Comparison of ENCODE assay signal across 2 cellular contexts in genomic region chr1:217135987-217136894, GRCh38.
TF ChIP-seq lines count a peak whose summit lies in the region.

No MANE protein-coding gene starts in this region.

TF ChIP-seq in SK-N-SH treated with all-trans-retinoic acid at 6 μM for 48 hours, 23 proteins besides CTCF, POLR2A, EP300 and RAD21 (continued from another document):
- TF ChIP-seq PATZ1 (CRISPR knock-in tag; IDR thresholded peaks at IDR 0.05; ENCODE audit: borderline replicate concordance) (no peak), ZFP30 (CRISPR knock-in tag; IDR thresholded peaks at IDR 0.05) (no peak), ZFP3 (CRISPR knock-in tag; IDR thresholded peaks at IDR 0.05) (no peak), GLIS3 (CRISPR knock-in tag; IDR thresholded peaks at IDR 0.05) (no peak), ZC3H10 (CRISPR knock-in tag; IDR thresholded peaks at IDR 0.05) (no peak), CSRNP3 (CRISPR knock-in tag; IDR thresholded peaks at IDR 0.05) (no peak), SNAI2 (CRISPR knock-in tag; IDR thresholded peaks at IDR 0.05) (no peak), BACH2 (CRISPR knock-in tag; IDR thresholded peaks at IDR 0.05; ENCODE audit: borderline replicate concordance) (no peak), RARB (CRISPR knock-in tag; IDR thresholded peaks at IDR 0.05) (no peak), ISL1 (CRISPR knock-in tag; IDR thresholded peaks at IDR 0.05) (no peak), CREB5 (CRISPR knock-in tag; IDR thresholded peaks at IDR 0.05; ENCODE audit: low read depth) (no peak), TSHZ2 (CRISPR knock-in tag; IDR thresholded peaks at IDR 0.05) (no peak), ARNTL (CRISPR knock-in tag; IDR thresholded peaks at IDR 0.05; ENCODE audit: borderline replicate concordance, low read depth) (no peak), OSR1 (CRISPR knock-in tag; IDR thresholded peaks at IDR 0.05) (no peak), ZNF70 (CRISPR knock-in tag; IDR thresholded peaks at IDR 0.05) (no peak), TOX (CRISPR knock-in tag; IDR thresholded peaks at IDR 0.05; ENCODE audit: borderline replicate concordance) (no peak), ZNF565 (CRISPR knock-in tag; conservative IDR thresholded peaks at IDR 0.05; ENCODE audit: low read depth) (no peak)

TF ChIP-seq in liver, 16 proteins besides CTCF, POLR2A, EP300 and RAD21 (continued from another document):
- no peak for TF ChIP-seq ZBTB33 (IDR thresholded peaks at IDR 0.05)
- TF ChIP-seq HNF4G (IDR thresholded peaks at IDR 0.05): no peak
- TF ChIP-seq TAF1 (conservative IDR thresholded peaks at IDR 0.05): no peak
- TF ChIP-seq FOXA1 (IDR thresholded peaks at IDR 0.05): no peak
